In genomic region chr1:205513774-205514173, GRCh38 we compare ENCODE assay signal across 1 cellular context.
TF ChIP-seq lines count a peak whose summit lies in the region.

No MANE protein-coding gene starts in this region.

TF ChIP-seq in HepG2, 621 proteins besides CTCF, POLR2A, EP300 and RAD21:
- TF ChIP-seq EEA1 (CRISPR knock-in tag; IDR thresholded peaks at IDR 0.05; ENCODE audit: borderline replicate concordance) (no peak), ZNF687 (CRISPR knock-in tag; IDR thresholded peaks at IDR 0.05) (peak; percentile 37)
